23 cellular contexts compared by ENCODE assay signal in genomic region chr4:47551682-47552081, GRCh38.
DNase-seq lines count a peak whose midpoint lies in the region; ATAC-seq and TF ChIP-seq lines count a peak whose summit lies in the region.
"Had no signal": no experiment of that assay in that cellular context is flagged by ENCODE, and none has a peak within 500 bp of the region (broad histone marks: within the 10 kb centered on the region; RNA-seq: fewer than 3 reads in every experiment).

No MANE protein-coding gene starts in this region.

- intact Hi-C loops in sciatic nerve (cut with DNase I): no loop called here

- no peak for TF ChIP-seq CTCF in RWPE1 (conservative IDR thresholded peaks at IDR 0.05; ENCODE audit: low read depth)
- no peak for TF ChIP-seq CTCF in epithelial cell of esophagus (IDR thresholded peaks at IDR 0.05; ENCODE audit: insufficient read depth, low read depth, low read length, missing control alignments)
- no peak for TF ChIP-seq CTCF in GM10248 (IDR thresholded peaks at IDR 0.05; ENCODE audit: control extremely low read depth, extremely low read depth, low read depth, missing control alignments)

- CTCF ChIA-PET in RWPE1 (lab: Yijun Ruan, JAX) (interaction anchor here (0.6 kb wide), 1 partner anchor 12 kb away, joined by 5 read pairs; no protein-coding TSS in a partner anchor), GM10248 (lab: Yijun Ruan, JAX) (interaction anchor here (1.4 to 3.4 kb wide), 2 partner anchors 8 to 14 kb away, joined by 4 to 33 read pairs; no protein-coding TSS in a partner anchor)

- H3K4me3 ChIP-seq in epithelial cell of esophagus (ENCODE audit: low read length): no peak overlapping the region
- H3K4me3 ChIP-seq: ascending aorta had no signal

- H3K27ac ChIP-seq in RWPE1: no peak overlapping the region
- H3K27ac ChIP-seq: ascending aorta had no signal

- DNase-seq in A172 (ENCODE audit: low spot score): peak; percentile 48
- peak; percentile 46 for DNase-seq in HCEC 1CT
- DNase-seq in RWPE1 (ENCODE audit: low spot score): peak; percentile 16
- DNase-seq in epithelial cell of esophagus (ENCODE audit: low read depth): peak; percentile 40
- no peak for DNase-seq in sciatic nerve (ENCODE audit: low spot score)
- DNase-seq in GM10248 (ENCODE audit: extremely low spot score): no peak
- DNase-seq in NCI-H1436 treated with DMSO at 0.1 percent for 48 hours (lab: John Stamatoyannopoulos, UW): no peak
- DNase-seq: 8988T; activated CD4-positive, alpha-beta memory T cell treated with anti-CD3 and anti-CD28 coated beads for 36 hours; activated CD4-positive, CD25-positive, alpha-beta regulatory T cell; activated CD8-positive, alpha-beta memory T cell treated with anti-CD3 and anti-CD28 coated beads, Interleukin-2, amount 50 U/mL, for 48 hours; DMS79 treated with DMSO at 0.1 percent for 48 hours; naive thymus-derived CD4-positive, alpha-beta T cell; NCI-H1694 treated with DMSO at 0.1 percent for 48 hours; NCI-H526; SHP77; stimulated activated CD4-positive, alpha-beta T cell treated with anti-CD3 and anti-CD28 coated beads, Interleukin-4, amount 100 ng/mL, for 4 hours; stimulated activated naive CD4-positive, alpha-beta T cell; SW 1271 had no signal

- POLR2A ChIA-PET in RWPE1 (lab: Yijun Ruan, JAX; ENCODE audit: low non-redundant PET): no interaction called here
- POLR2A ChIA-PET in GM10248 (lab: Yijun Ruan, JAX): no interaction called here

- ATAC-seq in sciatic nerve (no peak), HG03469 (IDR thresholded peaks at IDR 0.05; ENCODE audit: unreplicated experiment) (no peak)
- ATAC-seq: activated naive CD4-positive, alpha-beta T cell treated with anti-CD3 and anti-CD28 coated beads, Interleukin-2, amount 50 U/mL, for 72 hours; left lobe of liver; naive thymus-derived CD4-positive, alpha-beta T cell had no signal

Comparison
In these comparisons a context has a peak if more than half of its experiments do, and no peak if none do; other contexts are left out.
1. DNase-seq: peak in A172 (single experiment), HCEC 1CT (single experiment), RWPE1 (single experiment) and epithelial cell of esophagus (single experiment); none in sciatic nerve (single experiment), GM10248 (single experiment) and NCI-H1436 treated with DMSO at 0.1 percent for 48 hours (single experiment).